In the genomic region with DNA sequence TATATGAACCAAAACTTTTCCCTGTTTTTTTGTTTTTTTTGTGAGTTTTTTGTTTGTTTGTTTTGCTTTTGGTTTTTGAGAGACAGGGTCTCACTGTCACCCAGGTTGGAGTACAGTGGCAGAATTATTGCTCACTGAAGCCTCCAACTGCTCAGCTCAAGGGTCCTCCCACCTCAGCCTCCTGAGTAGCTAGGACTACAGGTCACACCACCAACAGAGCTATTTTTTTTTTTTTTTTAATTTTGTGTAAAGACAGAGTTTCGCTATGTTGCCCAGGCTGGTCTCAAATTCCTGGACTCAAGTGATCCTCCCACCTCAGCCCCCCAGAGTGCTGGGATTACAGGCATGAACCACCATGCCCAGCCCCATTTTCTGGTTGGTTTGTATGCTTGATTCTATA, we compare ENCODE assay signal across 2 cellular contexts.
TF ChIP-seq lines count a peak whose summit lies in the region.

No MANE protein-coding gene starts in this region.

TF ChIP-seq in K562, 482 proteins besides CTCF, POLR2A, EP300 and RAD21:
- TF ChIP-seq, protein P1, sequence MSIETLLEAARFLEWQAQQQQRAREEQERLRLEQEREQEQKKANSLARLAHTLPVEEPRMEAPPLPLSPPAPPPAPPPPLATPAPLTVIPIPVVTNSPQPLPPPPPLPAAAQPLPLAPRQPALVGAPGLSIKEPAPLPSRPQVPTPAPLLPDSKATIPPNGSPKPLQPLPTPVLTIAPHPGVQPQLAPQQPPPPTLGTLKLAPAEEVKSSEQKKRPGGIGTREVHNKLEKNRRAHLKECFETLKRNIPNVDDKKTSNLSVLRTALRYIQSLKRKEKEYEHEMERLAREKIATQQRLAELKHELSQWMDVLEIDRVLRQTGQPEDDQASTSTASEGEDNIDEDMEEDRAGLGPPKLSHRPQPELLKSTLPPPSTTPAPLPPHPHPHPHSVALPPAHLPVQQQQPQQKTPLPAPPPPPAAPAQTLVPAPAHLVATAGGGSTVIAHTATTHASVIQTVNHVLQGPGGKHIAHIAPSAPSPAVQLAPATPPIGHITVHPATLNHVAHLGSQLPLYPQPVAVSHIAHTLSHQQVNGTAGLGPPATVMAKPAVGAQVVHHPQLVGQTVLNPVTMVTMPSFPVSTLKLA (conservative IDR thresholded peaks at IDR 0.05), result no peak
- TF ChIP-seq ZNF134 (CRISPR knock-in tag; conservative IDR thresholded peaks at IDR 0.05) (no peak), SAP30 (IDR thresholded peaks at IDR 0.05; ENCODE audit: borderline replicate concordance, insufficient read depth, low read depth, low read length, poor library complexity, severe bottlenecking) (no peak), ETV1 (tag; conservative IDR thresholded peaks at IDR 0.05; ENCODE audit: low read depth) (no peak), TRIM24 (IDR thresholded peaks at IDR 0.05) (no peak), HLTF (IDR thresholded peaks at IDR 0.05) (no peak), NR3C1 (CRISPR knock-in tag; IDR thresholded peaks at IDR 0.05) (no peak), HDAC1 (IDR thresholded peaks at IDR 0.05) (no peak), DIDO1 (tag; IDR thresholded peaks at IDR 0.05; ENCODE audit: low read depth) (no peak), SPI1 (IDR thresholded peaks at IDR 0.05; ENCODE audit: borderline replicate concordance, low read depth, low read length) (no peak)
- TF ChIP-seq, protein P2, sequence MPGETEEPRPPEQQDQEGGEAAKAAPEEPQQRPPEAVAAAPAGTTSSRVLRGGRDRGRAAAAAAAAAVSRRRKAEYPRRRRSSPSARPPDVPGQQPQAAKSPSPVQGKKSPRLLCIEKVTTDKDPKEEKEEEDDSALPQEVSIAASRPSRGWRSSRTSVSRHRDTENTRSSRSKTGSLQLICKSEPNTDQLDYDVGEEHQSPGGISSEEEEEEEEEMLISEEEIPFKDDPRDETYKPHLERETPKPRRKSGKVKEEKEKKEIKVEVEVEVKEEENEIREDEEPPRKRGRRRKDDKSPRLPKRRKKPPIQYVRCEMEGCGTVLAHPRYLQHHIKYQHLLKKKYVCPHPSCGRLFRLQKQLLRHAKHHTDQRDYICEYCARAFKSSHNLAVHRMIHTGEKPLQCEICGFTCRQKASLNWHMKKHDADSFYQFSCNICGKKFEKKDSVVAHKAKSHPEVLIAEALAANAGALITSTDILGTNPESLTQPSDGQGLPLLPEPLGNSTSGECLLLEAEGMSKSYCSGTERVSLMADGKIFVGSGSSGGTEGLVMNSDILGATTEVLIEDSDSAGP (CRISPR knock-in tag; IDR thresholded peaks at IDR 0.05), result no peak
TF ChIP-seq in K562: peak in this region for 0.

TF ChIP-seq in GM23338, 12 proteins besides CTCF, POLR2A, EP300 and RAD21:
- TF ChIP-seq JUNB (IDR thresholded peaks at IDR 0.05; ENCODE audit: unreplicated experiment) (no peak), POLR2AphosphoS5 (IDR thresholded peaks at IDR 0.05; ENCODE audit: low read depth) (no peak), ZNF114 (CRISPR knock-in tag; IDR thresholded peaks at IDR 0.05) (no peak), EZH2 (IDR thresholded peaks at IDR 0.05; ENCODE audit: low read depth, unreplicated experiment) (no peak), EZH2phosphoT487 (IDR thresholded peaks at IDR 0.05; ENCODE audit: unreplicated experiment) (no peak), NANOG (IDR thresholded peaks at IDR 0.05; ENCODE audit: borderline replicate concordance) (no peak), STAT1 (IDR thresholded peaks at IDR 0.05; ENCODE audit: unreplicated experiment) (no peak), ZNF331 (CRISPR knock-in tag; IDR thresholded peaks at IDR 0.05; ENCODE audit: low read depth) (no peak), CREB1 (CRISPR knock-in tag; IDR thresholded peaks at IDR 0.05; ENCODE audit: low read depth) (no peak)
- TF ChIP-seq, protein P3, sequence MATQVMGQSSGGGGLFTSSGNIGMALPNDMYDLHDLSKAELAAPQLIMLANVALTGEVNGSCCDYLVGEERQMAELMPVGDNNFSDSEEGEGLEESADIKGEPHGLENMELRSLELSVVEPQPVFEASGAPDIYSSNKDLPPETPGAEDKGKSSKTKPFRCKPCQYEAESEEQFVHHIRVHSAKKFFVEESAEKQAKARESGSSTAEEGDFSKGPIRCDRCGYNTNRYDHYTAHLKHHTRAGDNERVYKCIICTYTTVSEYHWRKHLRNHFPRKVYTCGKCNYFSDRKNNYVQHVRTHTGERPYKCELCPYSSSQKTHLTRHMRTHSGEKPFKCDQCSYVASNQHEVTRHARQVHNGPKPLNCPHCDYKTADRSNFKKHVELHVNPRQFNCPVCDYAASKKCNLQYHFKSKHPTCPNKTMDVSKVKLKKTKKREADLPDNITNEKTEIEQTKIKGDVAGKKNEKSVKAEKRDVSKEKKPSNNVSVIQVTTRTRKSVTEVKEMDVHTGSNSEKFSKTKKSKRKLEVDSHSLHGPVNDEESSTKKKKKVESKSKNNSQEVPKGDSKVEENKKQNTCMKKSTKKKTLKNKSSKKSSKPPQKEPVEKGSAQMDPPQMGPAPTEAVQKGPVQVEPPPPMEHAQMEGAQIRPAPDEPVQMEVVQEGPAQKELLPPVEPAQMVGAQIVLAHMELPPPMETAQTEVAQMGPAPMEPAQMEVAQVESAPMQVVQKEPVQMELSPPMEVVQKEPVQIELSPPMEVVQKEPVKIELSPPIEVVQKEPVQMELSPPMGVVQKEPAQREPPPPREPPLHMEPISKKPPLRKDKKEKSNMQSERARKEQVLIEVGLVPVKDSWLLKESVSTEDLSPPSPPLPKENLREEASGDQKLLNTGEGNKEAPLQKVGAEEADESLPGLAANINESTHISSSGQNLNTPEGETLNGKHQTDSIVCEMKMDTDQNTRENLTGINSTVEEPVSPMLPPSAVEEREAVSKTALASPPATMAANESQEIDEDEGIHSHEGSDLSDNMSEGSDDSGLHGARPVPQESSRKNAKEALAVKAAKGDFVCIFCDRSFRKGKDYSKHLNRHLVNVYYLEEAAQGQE (IDR thresholded peaks at IDR 0.05; ENCODE audit: unreplicated experiment), result no peak
- TF ChIP-seq, protein P4, sequence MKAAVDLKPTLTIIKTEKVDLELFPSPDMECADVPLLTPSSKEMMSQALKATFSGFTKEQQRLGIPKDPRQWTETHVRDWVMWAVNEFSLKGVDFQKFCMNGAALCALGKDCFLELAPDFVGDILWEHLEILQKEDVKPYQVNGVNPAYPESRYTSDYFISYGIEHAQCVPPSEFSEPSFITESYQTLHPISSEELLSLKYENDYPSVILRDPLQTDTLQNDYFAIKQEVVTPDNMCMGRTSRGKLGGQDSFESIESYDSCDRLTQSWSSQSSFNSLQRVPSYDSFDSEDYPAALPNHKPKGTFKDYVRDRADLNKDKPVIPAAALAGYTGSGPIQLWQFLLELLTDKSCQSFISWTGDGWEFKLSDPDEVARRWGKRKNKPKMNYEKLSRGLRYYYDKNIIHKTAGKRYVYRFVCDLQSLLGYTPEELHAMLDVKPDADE (IDR thresholded peaks at IDR 0.05), result no peak
